11 cellular contexts compared by ENCODE assay signal in genomic region chr18:74745658-74746403, GRCh38.
A peak's percentile ranks its signal among the peaks of the same experiment; 100 is the strongest.
DNase-seq lines count a peak whose midpoint lies in the region; FAIRE-seq and TF ChIP-seq lines count a peak whose summit lies in the region.
"Had no signal": no experiment of that assay in that cellular context is flagged by ENCODE, and none has a peak within 500 bp of the region (broad histone marks: within the 10 kb centered on the region; RNA-seq: fewer than 3 reads in every experiment).

No MANE protein-coding gene starts in this region.

- no peak overlapping the region for H3K27ac ChIP-seq in mesenchymal stem cell (ENCODE audit: low read length, poor library complexity, severe bottlenecking)
- H3K27ac ChIP-seq: neutrophil had no signal

- no peak overlapping the region for H2AK5ac ChIP-seq in mesenchymal stem cell (ENCODE audit: low read length, severe bottlenecking)

- H2BK5ac ChIP-seq in mesenchymal stem cell (ENCODE audit: low read depth, low read length, poor library complexity, severe bottlenecking), result no peak overlapping the region

- H2BK12ac ChIP-seq in mesenchymal stem cell (ENCODE audit: low read length in 2 of 2), result no peak overlapping the region

- peak overlapping the region; percentile 39 for H3K9ac ChIP-seq in mesenchymal stem cell (ENCODE audit: low read length)

- H3K27me3 Mint-ChIP-seq in osteocyte (ENCODE audit: unreplicated experiment), result no peaks in the 10 kb centered on the region
- H3K27me3 Mint-ChIP-seq: CD8-positive, alpha-beta memory T cell; dendritic cell treated with granulocyte-macrophage colony-stimulating factor and Interleukin-4, amounts not matched to agents 40 ng/mL and 50 ng/mL, for 4 days had no signal

- peaks cover 6% of the 10 kb centered on the region for H3K79me1 ChIP-seq in mesenchymal stem cell (replicated peaks; ENCODE audit: low read length, poor library complexity, severe bottlenecking)

- H3K14ac ChIP-seq in mesenchymal stem cell (ENCODE audit: low read length in 2 of 2), result peak overlapping the region in 1 of 2 experiments; percentile 71

- H3K4me1 ChIP-seq in mesenchymal stem cell (ENCODE audit: control insufficient read depth, insufficient read depth, low read depth, low read length), result peaks cover 5% of the 10 kb centered on the region

- no peak overlapping the region for H2AFZ ChIP-seq in mesenchymal stem cell (ENCODE audit: low read depth, low read length)

- TF ChIP-seq CTCF in bronchial epithelial cell (IDR thresholded peaks at IDR 0.05; ENCODE audit: insufficient read depth, low read length, severe bottlenecking) (no peak), osteocyte (IDR thresholded peaks at IDR 0.05) (no peak)

- H2BK15ac ChIP-seq in mesenchymal stem cell (ENCODE audit: low read depth, poor library complexity, severe bottlenecking), result no peak overlapping the region

- H3K27me3 ChIP-seq in bronchial epithelial cell (ENCODE audit: control insufficient read depth, insufficient read depth, low read length) (no peaks in the 10 kb centered on the region), mesenchymal stem cell (ENCODE audit: control insufficient read depth in 1 of 2, insufficient read depth in 1 of 2, low read length in 2 of 2) (no peaks in the 10 kb centered on the region)
- H3K27me3 ChIP-seq: neutrophil had no signal

- H3K4me2 ChIP-seq in mesenchymal stem cell (ENCODE audit: low read length, poor library complexity, severe bottlenecking), result no peak overlapping the region

- H3K27ac Mint-ChIP-seq in osteocyte (ENCODE audit: unreplicated experiment), result no peak overlapping the region
- H3K27ac Mint-ChIP-seq: CD8-positive, alpha-beta memory T cell; dendritic cell treated with granulocyte-macrophage colony-stimulating factor and Interleukin-4, amounts not matched to agents 40 ng/mL and 50 ng/mL, for 4 days had no signal

- FAIRE-seq in bronchial epithelial cell (lab: Jason Lieb, UNC) (no peak), frontal cortex (lab: Jason Lieb, UNC) (no peak)

- H3K9me3 ChIP-seq in mesenchymal stem cell (ENCODE audit: control insufficient read depth, low read length), result no peaks in the 10 kb centered on the region
- H3K9me3 ChIP-seq: neutrophil had no signal

- peak; percentile 75 for DNase-seq in DMS53 (lab: John Stamatoyannopoulos, UW)
- peak; percentile 61 for DNase-seq in NCI-H226
- DNase-seq in bronchial epithelial cell (ENCODE audit: low read depth), result peak; percentile 87
- DNase-seq in mesenchymal stem cell, result peak; percentile 67
- no peak for DNase-seq in frontal cortex (ENCODE audit: low spot score in 2 of 2)
- DNase-seq in osteocyte (ENCODE audit: extremely low spot score, unreplicated experiment), result no peak
- no peak for DNase-seq in central memory CD4-positive, alpha-beta T cell
- DNase-seq in activated effector memory CD4-positive, alpha-beta T cell treated with anti-CD3 and anti-CD28 coated beads, Interleukin-2, amount 50 U/mL, for 16 hours, result no peak
- DNase-seq: CD8-positive, alpha-beta memory T cell had no signal

- H2BK120ac ChIP-seq in mesenchymal stem cell (ENCODE audit: low read depth, low read length), result no peak overlapping the region

- H3K4me3 ChIP-seq in bronchial epithelial cell (ENCODE audit: low read depth, low read length), result no peak overlapping the region
- no peak overlapping the region for H3K4me3 ChIP-seq in mesenchymal stem cell (ENCODE audit: insufficient read depth in 1 of 2, low read depth in 1 of 2, low read length in 2 of 2)

- H3K18ac ChIP-seq in mesenchymal stem cell (ENCODE audit: low read depth in 1 of 2, low read length in 2 of 2), result peak overlapping the region in 1 of 2 experiments; percentile 68

- WGBS in mesenchymal stem cell, result 67% methylated on average over 7 of the region's 10 CpGs

- H4K8ac ChIP-seq in mesenchymal stem cell (ENCODE audit: low read length), result no peak overlapping the region

- no peaks in the 10 kb centered on the region for H3K36me3 ChIP-seq in bronchial epithelial cell (ENCODE audit: control insufficient read depth, insufficient read depth, low read length)
- H3K36me3 ChIP-seq in mesenchymal stem cell (ENCODE audit: control insufficient read depth in 1 of 2, insufficient read depth in 2 of 2, low read depth in 1 of 2, low read length in 2 of 2), result no peaks in the 10 kb centered on the region
- H3K36me3 ChIP-seq: neutrophil had no signal

- no peak overlapping the region for H3K23ac ChIP-seq in mesenchymal stem cell (ENCODE audit: low read length in 2 of 2)

- H3K4me1 Mint-ChIP-seq in osteocyte (ENCODE audit: unreplicated experiment), result peaks cover 5% of the 10 kb centered on the region

- H4K91ac ChIP-seq in mesenchymal stem cell (ENCODE audit: low read length), result no peak overlapping the region

- no peak overlapping the region for H3K4me3 Mint-ChIP-seq in osteocyte (ENCODE audit: unreplicated experiment)
- H3K4me3 Mint-ChIP-seq: CD8-positive, alpha-beta memory T cell; dendritic cell treated with granulocyte-macrophage colony-stimulating factor and Interleukin-4, amounts not matched to agents 40 ng/mL and 50 ng/mL, for 4 days had no signal

- no peaks in the 10 kb centered on the region for H3K36me3 Mint-ChIP-seq in osteocyte (ENCODE audit: unreplicated experiment)

- H3K9me3 Mint-ChIP-seq in osteocyte (ENCODE audit: unreplicated experiment), result no peaks in the 10 kb centered on the region
- H3K9me3 Mint-ChIP-seq: dendritic cell treated with granulocyte-macrophage colony-stimulating factor and Interleukin-4, amounts not matched to agents 40 ng/mL and 50 ng/mL, for 4 days had no signal

- no peak overlapping the region for H3K4ac ChIP-seq in mesenchymal stem cell (ENCODE audit: low read depth in 1 of 2, low read length in 2 of 2)

Comparison
In these comparisons a context has a peak if more than half of its experiments do, and no peak if none do; other contexts are left out.
1. DNase-seq: peak in DMS53 (single experiment), NCI-H226 (single experiment), bronchial epithelial cell (single experiment) and mesenchymal stem cell (single experiment); none in frontal cortex (0 of 2), osteocyte (single experiment), central memory CD4-positive, alpha-beta T cell (single experiment) and activated effector memory CD4-positive, alpha-beta T cell treated with anti-CD3 and anti-CD28 coated beads, Interleukin-2, amount 50 U/mL, for 16 hours (single experiment).